ENCODE assay signal across 1 cellular context in the genomic region with DNA sequence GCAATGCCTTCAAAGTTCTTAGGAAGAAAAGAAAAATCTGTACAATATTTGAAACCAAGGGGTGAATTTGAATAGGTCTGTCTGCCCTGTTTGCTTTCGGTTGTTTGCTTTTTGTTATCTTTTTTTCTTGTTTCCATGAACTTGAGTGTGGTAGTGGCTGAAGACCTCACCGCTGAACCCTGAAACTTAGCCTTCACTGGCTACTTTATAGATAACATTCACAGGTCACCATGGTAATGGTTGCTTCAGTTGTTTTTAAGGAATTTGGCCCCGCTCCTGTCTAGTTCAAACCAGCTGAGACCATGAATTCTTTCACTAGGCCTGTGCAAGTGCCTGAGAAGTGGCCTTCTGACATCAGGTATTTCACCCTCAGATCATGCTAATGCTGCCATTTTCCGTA.
A peak's percentile ranks its signal among the peaks of the same experiment; 100 is the strongest.
TF ChIP-seq lines count a peak whose summit lies in the region.

No MANE protein-coding gene starts in this region.

TF ChIP-seq in HepG2, 621 proteins besides CTCF, POLR2A, EP300 and RAD21 (continued from another document and continues in another):
- TF ChIP-seq, protein P1, sequence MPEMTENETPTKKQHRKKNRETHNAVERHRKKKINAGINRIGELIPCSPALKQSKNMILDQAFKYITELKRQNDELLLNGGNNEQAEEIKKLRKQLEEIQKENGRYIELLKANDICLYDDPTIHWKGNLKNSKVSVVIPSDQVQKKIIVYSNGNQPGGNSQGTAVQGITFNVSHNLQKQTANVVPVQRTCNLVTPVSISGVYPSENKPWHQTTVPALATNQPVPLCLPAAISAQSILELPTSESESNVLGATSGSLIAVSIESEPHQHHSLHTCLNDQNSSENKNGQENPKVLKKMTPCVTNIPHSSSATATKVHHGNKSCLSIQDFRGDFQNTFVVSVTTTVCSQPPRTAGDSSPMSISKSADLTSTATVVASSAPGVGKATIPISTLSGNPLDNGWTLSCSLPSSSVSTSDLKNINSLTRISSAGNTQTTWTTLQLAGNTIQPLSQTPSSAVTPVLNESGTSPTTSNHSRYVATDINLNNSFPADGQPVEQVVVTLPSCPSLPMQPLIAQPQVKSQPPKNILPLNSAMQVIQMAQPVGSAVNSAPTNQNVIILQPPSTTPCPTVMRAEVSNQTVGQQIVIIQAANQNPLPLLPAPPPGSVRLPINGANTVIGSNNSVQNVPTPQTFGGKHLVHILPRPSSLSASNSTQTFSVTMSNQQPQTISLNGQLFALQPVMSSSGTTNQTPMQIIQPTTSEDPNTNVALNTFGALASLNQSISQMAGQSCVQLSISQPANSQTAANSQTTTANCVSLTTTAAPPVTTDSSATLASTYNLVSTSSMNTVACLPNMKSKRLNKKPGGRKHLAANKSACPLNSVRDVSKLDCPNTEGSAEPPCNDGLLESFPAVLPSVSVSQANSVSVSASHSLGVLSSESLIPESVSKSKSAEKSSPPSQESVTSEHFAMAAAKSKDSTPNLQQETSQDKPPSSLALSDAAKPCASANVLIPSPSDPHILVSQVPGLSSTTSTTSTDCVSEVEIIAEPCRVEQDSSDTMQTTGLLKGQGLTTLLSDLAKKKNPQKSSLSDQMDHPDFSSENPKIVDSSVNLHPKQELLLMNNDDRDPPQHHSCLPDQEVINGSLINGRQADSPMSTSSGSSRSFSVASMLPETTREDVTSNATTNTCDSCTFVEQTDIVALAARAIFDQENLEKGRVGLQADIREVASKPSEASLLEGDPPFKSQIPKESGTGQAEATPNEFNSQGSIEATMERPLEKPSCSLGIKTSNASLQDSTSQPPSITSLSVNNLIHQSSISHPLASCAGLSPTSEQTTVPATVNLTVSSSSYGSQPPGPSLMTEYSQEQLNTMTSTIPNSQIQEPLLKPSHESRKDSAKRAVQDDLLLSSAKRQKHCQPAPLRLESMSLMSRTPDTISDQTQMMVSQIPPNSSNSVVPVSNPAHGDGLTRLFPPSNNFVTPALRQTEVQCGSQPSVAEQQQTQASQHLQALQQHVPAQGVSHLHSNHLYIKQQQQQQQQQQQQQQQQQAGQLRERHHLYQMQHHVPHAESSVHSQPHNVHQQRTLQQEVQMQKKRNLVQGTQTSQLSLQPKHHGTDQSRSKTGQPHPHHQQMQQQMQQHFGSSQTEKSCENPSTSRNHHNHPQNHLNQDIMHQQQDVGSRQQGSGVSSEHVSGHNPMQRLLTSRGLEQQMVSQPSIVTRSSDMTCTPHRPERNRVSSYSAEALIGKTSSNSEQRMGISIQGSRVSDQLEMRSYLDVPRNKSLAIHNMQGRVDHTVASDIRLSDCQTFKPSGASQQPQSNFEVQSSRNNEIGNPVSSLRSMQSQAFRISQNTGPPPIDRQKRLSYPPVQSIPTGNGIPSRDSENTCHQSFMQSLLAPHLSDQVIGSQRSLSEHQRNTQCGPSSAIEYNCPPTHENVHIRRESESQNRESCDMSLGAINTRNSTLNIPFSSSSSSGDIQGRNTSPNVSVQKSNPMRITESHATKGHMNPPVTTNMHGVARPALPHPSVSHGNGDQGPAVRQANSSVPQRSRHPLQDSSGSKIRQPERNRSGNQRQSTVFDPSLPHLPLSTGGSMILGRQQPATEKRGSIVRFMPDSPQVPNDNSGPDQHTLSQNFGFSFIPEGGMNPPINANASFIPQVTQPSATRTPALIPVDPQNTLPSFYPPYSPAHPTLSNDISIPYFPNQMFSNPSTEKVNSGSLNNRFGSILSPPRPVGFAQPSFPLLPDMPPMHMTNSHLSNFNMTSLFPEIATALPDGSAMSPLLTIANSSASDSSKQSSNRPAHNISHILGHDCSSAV (CRISPR knock-in tag; IDR thresholded peaks at IDR 0.05; ENCODE audit: borderline replicate concordance): no peak
- TF ChIP-seq ZNF781 (CRISPR knock-in tag; IDR thresholded peaks at IDR 0.05; ENCODE audit: borderline replicate concordance, not compliant biosample characterization) (no peak), FOXP1 (IDR thresholded peaks at IDR 0.05) (no peak), FOXP1 (CRISPR knock-in tag; IDR thresholded peaks at IDR 0.05) (peak; percentile 66), ZNF564 (CRISPR knock-in tag; IDR thresholded peaks at IDR 0.05) (no peak), ZNF496 (CRISPR knock-in tag; IDR thresholded peaks at IDR 0.05; ENCODE audit: insufficient replicate concordance) (no peak), ZBTB40 (IDR thresholded peaks at IDR 0.05) (no peak), ZBTB40 (CRISPR knock-in tag; IDR thresholded peaks at IDR 0.05) (no peak; the same call in 1 of the 2 replicates), MXI1 (IDR thresholded peaks at IDR 0.05; ENCODE audit: borderline replicate concordance, low read depth, low read length) (no peak), U2AF2 (IDR thresholded peaks at IDR 0.05; ENCODE audit: low read depth, low read length) (no peak), SALL2 (CRISPR knock-in tag; IDR thresholded peaks at IDR 0.05) (no peak), ZSCAN30 (CRISPR knock-in tag; IDR thresholded peaks at IDR 0.05) (no peak), ZNF263 (CRISPR knock-in tag; IDR thresholded peaks at IDR 0.05) (no peak), ZSCAN21 (CRISPR knock-in tag; IDR thresholded peaks at IDR 0.05; ENCODE audit: borderline replicate concordance) (no peak), FOXK2 (IDR thresholded peaks at IDR 0.05) (peak; percentile 81), ELF3 (CRISPR knock-in tag; IDR thresholded peaks at IDR 0.05) (0 out of 2 replicates have a peak, but pooled peaks have one; percentile 11), NFATC3 (CRISPR knock-in tag; IDR thresholded peaks at IDR 0.05) (no peak), ZNF10 (CRISPR knock-in tag; IDR thresholded peaks at IDR 0.05; ENCODE audit: borderline replicate concordance, low read depth) (no peak), PCBP2 (optimal IDR thresholded peaks at IDR 0.05; ENCODE audit: low read depth, low read length, poor library complexity, severe bottlenecking) (no peak), ZNF883 (CRISPR knock-in tag; IDR thresholded peaks at IDR 0.05; ENCODE audit: not compliant biosample characterization) (no peak), HIC2 (CRISPR knock-in tag; IDR thresholded peaks at IDR 0.05; ENCODE audit: low read depth) (no peak), SIN3B (IDR thresholded peaks at IDR 0.05; ENCODE audit: low read length) (no peak), ATF4 (CRISPR knock-in tag; IDR thresholded peaks at IDR 0.05) (no peak), ARNTL (CRISPR knock-in tag; IDR thresholded peaks at IDR 0.05) (no peak), PHB2 (IDR thresholded peaks at IDR 0.05; ENCODE audit: partially characterized antibody) (no peak), AKAP8 (CRISPR knock-in tag; IDR thresholded peaks at IDR 0.05) (no peak), ZFAT (CRISPR knock-in tag; conservative IDR thresholded peaks at IDR 0.05) (no peak)
- TF ChIP-seq, protein P2, sequence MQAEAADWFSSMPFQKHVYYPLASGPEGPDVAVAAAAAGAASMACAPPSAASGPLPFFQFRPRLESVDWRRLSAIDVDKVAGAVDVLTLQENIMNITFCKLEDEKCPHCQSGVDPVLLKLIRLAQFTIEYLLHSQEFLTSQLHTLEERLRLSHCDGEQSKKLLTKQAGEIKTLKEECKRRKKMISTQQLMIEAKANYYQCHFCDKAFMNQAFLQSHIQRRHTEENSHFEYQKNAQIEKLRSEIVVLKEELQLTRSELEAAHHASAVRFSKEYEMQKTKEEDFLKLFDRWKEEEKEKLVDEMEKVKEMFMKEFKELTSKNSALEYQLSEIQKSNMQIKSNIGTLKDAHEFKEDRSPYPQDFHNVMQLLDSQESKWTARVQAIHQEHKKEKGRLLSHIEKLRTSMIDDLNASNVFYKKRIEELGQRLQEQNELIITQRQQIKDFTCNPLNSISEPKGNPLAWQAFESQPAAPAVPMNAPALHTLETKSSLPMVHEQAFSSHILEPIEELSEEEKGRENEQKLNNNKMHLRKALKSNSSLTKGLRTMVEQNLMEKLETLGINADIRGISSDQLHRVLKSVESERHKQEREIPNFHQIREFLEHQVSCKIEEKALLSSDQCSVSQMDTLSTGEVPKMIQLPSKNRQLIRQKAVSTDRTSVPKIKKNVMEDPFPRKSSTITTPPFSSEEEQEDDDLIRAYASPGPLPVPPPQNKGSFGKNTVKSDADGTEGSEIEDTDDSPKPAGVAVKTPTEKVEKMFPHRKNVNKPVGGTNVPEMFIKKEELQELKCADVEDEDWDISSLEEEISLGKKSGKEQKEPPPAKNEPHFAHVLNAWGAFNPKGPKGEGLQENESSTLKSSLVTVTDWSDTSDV (CRISPR knock-in tag; IDR thresholded peaks at IDR 0.05): no peak
- TF ChIP-seq, protein P3, sequence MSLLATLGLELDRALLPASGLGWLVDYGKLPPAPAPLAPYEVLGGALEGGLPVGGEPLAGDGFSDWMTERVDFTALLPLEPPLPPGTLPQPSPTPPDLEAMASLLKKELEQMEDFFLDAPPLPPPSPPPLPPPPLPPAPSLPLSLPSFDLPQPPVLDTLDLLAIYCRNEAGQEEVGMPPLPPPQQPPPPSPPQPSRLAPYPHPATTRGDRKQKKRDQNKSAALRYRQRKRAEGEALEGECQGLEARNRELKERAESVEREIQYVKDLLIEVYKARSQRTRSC (CRISPR knock-in tag; IDR thresholded peaks at IDR 0.05; ENCODE audit: low read depth): no peak
